Comparison of ENCODE assay signal across 16 cellular contexts in genomic region chr2:160054984-160055725, GRCh38. TPM values are rescaled to one million over a fixed set of nuclear protein-coding genes. Genes with fewer than 3 reads are reported as not detected.
DNase-seq lines count a peak whose midpoint lies in the region; ATAC-seq, FAIRE-seq and TF ChIP-seq lines count a peak whose summit lies in the region.
"Had no signal": no experiment of that assay in that cellular context is flagged by ENCODE, and none has a peak within 500 bp of the region (broad histone marks: within the 10 kb centered on the region; RNA-seq: fewer than 3 reads in every experiment).

No MANE protein-coding gene starts in this region.

- TF ChIP-seq CTCF in omental fat pad (IDR thresholded peaks at IDR 0.05), result no peak

- no peak for FAIRE-seq in GM12891 (lab: Jason Lieb, UNC)

- DNase-seq in GM03348 (ENCODE audit: low spot score) (peak; percentile 79), amniotic epithelial cell (ENCODE audit: low read depth) (peak; percentile 37), fibroblast of peridontal ligament (ENCODE audit: extremely low read depth) (peak; percentile 44), omental fat pad (ENCODE audit: low spot score) (no peak), GM12891 (ENCODE audit: insufficient read length, low spot score) (no peak), COR-L47 (lab: John Stamatoyannopoulos, UW) (no peak), HT-29 (ENCODE audit: low spot score) (no peak)
- DNase-seq in activated naive CD4-positive, alpha-beta T cell treated with anti-CD3 and anti-CD28 coated beads, Interleukin-2, amount 50 U/mL, for 72 hours (ENCODE audit: low spot score in 2 of 2), result no peak
- DNase-seq: activated CD4-positive, alpha-beta T cell treated with anti-CD3 and anti-CD28 coated beads, Interleukin-2, amount 50 U/mL, for 48 hours; DMS 273 treated with DMSO at 0.1 percent for 48 hours; immature natural killer cell; KG1; midbrain; NCI-H1436; SK-N-SH; stimulated activated CD4-positive, alpha-beta T cell treated with anti-CD3 and anti-CD28 coated beads, Interleukin-4, amount 100 ng/mL, for 4 hours had no signal

- no peak for TF ChIP-seq POLR2A in GM12891 (IDR thresholded peaks at IDR 0.05; ENCODE audit: low read depth, low read length)

- no peaks in the 10 kb centered on the region for H3K9me3 Mint-ChIP-seq in activated naive CD4-positive, alpha-beta T cell treated with anti-CD3 and anti-CD28 coated beads, Interleukin-2, amount 50 U/mL, for 72 hours
- H3K9me3 Mint-ChIP-seq: immature natural killer cell had no signal

- peak; percentile 33 for ATAC-seq in omental fat pad (ENCODE audit: low FRiP score)
- no peak for ATAC-seq in activated naive CD4-positive, alpha-beta T cell treated with anti-CD3 and anti-CD28 coated beads, Interleukin-2, amount 50 U/mL, for 72 hours

- H3K36me3 Mint-ChIP-seq in activated naive CD4-positive, alpha-beta T cell treated with anti-CD3 and anti-CD28 coated beads, Interleukin-2, amount 50 U/mL, for 72 hours, result no peaks in the 10 kb centered on the region
- H3K36me3 Mint-ChIP-seq: immature natural killer cell had no signal

- H3K27ac Mint-ChIP-seq in activated naive CD4-positive, alpha-beta T cell treated with anti-CD3 and anti-CD28 coated beads, Interleukin-2, amount 50 U/mL, for 72 hours, result no peak overlapping the region
- H3K27ac Mint-ChIP-seq: immature natural killer cell had no signal

TF ChIP-seq in GM12891, 5 proteins besides CTCF, POLR2A, EP300 and RAD21:
- no peak for TF ChIP-seq SPI1 (IDR thresholded peaks at IDR 0.05; ENCODE audit: low read depth, low read length)
- TF ChIP-seq PAX5 (IDR thresholded peaks at IDR 0.05; ENCODE audit: insufficient read depth, low read length, severe bottlenecking), result no peak
- TF ChIP-seq POU2F2 (IDR thresholded peaks at IDR 0.05; ENCODE audit: low read depth, low read length), result no peak
- TF ChIP-seq TAF1 (IDR thresholded peaks at IDR 0.05; ENCODE audit: low read depth, low read length), result no peak

RNA-seq across cellular contexts. Expression of gene PLA2R1, which starts 7.3 kb away (rescaled TPM):
- 10 to 100 TPM in 3 of 4 donors, 1 to 10 TPM in 1; 6.5 to 13.5 (median 12.5) TPM for total RNA-seq in omental fat pad
- total RNA-seq in activated naive CD4-positive, alpha-beta T cell treated with anti-CD3 and anti-CD28 coated beads, Interleukin-2, amount 50 U/mL, for 72 hours, result not detected
- 0.01 TPM for polyA plus RNA-seq in GM12891 (2012; ENCODE audit: low read depth, missing spikeins)
- 9.3 and 12.2 TPM in 2 replicates for total RNA-seq in HT-29 (2014; rRNA removed; shearing (Covaris generic))
- polyA plus RNA-seq: immature natural killer cell, SK-N-SH had no signal

Comparison
In these comparisons a context has a peak if more than half of its experiments do, and no peak if none do; other contexts are left out.
1. DNase-seq: peak in GM03348 (single experiment), amniotic epithelial cell (single experiment) and fibroblast of peridontal ligament (single experiment); none in omental fat pad (single experiment), activated naive CD4-positive, alpha-beta T cell treated with anti-CD3 and anti-CD28 coated beads, Interleukin-2, amount 50 U/mL, for 72 hours (0 of 2), GM12891 (single experiment), COR-L47 (single experiment) and HT-29 (single experiment).